Comparison of ENCODE assay signal across 1 cellular context in genomic region chr18:9575558-9575957, GRCh38.
TF ChIP-seq lines count a peak whose summit lies in the region.

No MANE protein-coding gene starts in this region.

TF ChIP-seq in HepG2, 621 proteins besides CTCF, POLR2A, EP300 and RAD21 (continued from another document and continues in another):
- TF ChIP-seq ATAD3A (CRISPR knock-in tag; IDR thresholded peaks at IDR 0.05) (no peak), ZNF569 (CRISPR knock-in tag; IDR thresholded peaks at IDR 0.05; ENCODE audit: borderline replicate concordance) (no peak), KAT7 (CRISPR knock-in tag; IDR thresholded peaks at IDR 0.05; ENCODE audit: borderline replicate concordance) (peak; percentile 49; the same call in 1 of the 2 replicates), FOXO4 (CRISPR knock-in tag; conservative IDR thresholded peaks at IDR 0.05) (no peak), SKIL (CRISPR knock-in tag; IDR thresholded peaks at IDR 0.05; ENCODE audit: borderline replicate concordance) (no peak), GABPB1 (CRISPR knock-in tag; IDR thresholded peaks at IDR 0.05) (no peak), ZFP36L1 (CRISPR knock-in tag; IDR thresholded peaks at IDR 0.05) (no peak), ZNF24 (IDR thresholded peaks at IDR 0.05) (no peak), NRL (CRISPR knock-in tag; IDR thresholded peaks at IDR 0.05; ENCODE audit: borderline replicate concordance) (no peak), HOXA5 (CRISPR knock-in tag; IDR thresholded peaks at IDR 0.05) (no peak), SUZ12 (IDR thresholded peaks at IDR 0.05; ENCODE audit: low read depth, low read length) (no peak), IRX3 (CRISPR knock-in tag; IDR thresholded peaks at IDR 0.05; ENCODE audit: borderline replicate concordance, low read depth) (no peak), RXRB (CRISPR knock-in tag; IDR thresholded peaks at IDR 0.05; ENCODE audit: borderline replicate concordance) (peak; percentile 81), HDAC2 (CRISPR knock-in tag; IDR thresholded peaks at IDR 0.05) (peak; percentile 63; the same call in 1 of the 2 replicates), HOXA3 (CRISPR knock-in tag; IDR thresholded peaks at IDR 0.05) (peak; percentile 43; the same call in 1 of the 2 replicates), NR2F2 (IDR thresholded peaks at IDR 0.05; ENCODE audit: borderline replicate concordance, low read depth) (no peak), NFKB2 (CRISPR knock-in tag; IDR thresholded peaks at IDR 0.05; ENCODE audit: borderline replicate concordance) (no peak), MED1 (CRISPR knock-in tag; IDR thresholded peaks at IDR 0.05) (peak; percentile 71), IKZF1 (IDR thresholded peaks at IDR 0.05) (no peak), SIN3B (IDR thresholded peaks at IDR 0.05; ENCODE audit: low read length) (no peak), FOXC1 (CRISPR knock-in tag; IDR thresholded peaks at IDR 0.05; ENCODE audit: borderline replicate concordance) (no peak), ZNF12 (CRISPR knock-in tag; IDR thresholded peaks at IDR 0.05) (no peak), CENPT (CRISPR knock-in tag; IDR thresholded peaks at IDR 0.05; ENCODE audit: low read depth) (no peak), AHR (CRISPR knock-in tag; IDR thresholded peaks at IDR 0.05) (no peak), ZNF33B (CRISPR knock-in tag; IDR thresholded peaks at IDR 0.05) (no peak), ZNF879 (CRISPR knock-in tag; IDR thresholded peaks at IDR 0.05) (no peak), ZNF691 (CRISPR knock-in tag; IDR thresholded peaks at IDR 0.05; ENCODE audit: borderline replicate concordance, low read depth) (no peak), CEBPZ (IDR thresholded peaks at IDR 0.05; ENCODE audit: low read length) (no peak), ZNF709 (CRISPR knock-in tag; IDR thresholded peaks at IDR 0.05) (no peak), KLF12 (CRISPR knock-in tag; IDR thresholded peaks at IDR 0.05; ENCODE audit: borderline replicate concordance) (no peak), SMAD9 (CRISPR knock-in tag; IDR thresholded peaks at IDR 0.05) (no peak), TEAD2 (CRISPR knock-in tag; IDR thresholded peaks at IDR 0.05) (no peak), ZNF598 (CRISPR knock-in tag; IDR thresholded peaks at IDR 0.05; ENCODE audit: borderline replicate concordance) (no peak), NBN (conservative IDR thresholded peaks at IDR 0.05) (no peak), NR1H2 (CRISPR knock-in tag; IDR thresholded peaks at IDR 0.05; ENCODE audit: borderline replicate concordance, low read depth) (no peak), PBX2 (CRISPR knock-in tag; IDR thresholded peaks at IDR 0.05) (no peak), MEIS1 (CRISPR knock-in tag; IDR thresholded peaks at IDR 0.05; ENCODE audit: borderline replicate concordance) (no peak), TCF12 (IDR thresholded peaks at IDR 0.05) (no peak), TCF12 (CRISPR knock-in tag; IDR thresholded peaks at IDR 0.05) (no peak), ADNP (CRISPR knock-in tag; IDR thresholded peaks at IDR 0.05) (no peak), HOXD1 (CRISPR knock-in tag; IDR thresholded peaks at IDR 0.05) (no peak)
- TF ChIP-seq, protein P1, sequence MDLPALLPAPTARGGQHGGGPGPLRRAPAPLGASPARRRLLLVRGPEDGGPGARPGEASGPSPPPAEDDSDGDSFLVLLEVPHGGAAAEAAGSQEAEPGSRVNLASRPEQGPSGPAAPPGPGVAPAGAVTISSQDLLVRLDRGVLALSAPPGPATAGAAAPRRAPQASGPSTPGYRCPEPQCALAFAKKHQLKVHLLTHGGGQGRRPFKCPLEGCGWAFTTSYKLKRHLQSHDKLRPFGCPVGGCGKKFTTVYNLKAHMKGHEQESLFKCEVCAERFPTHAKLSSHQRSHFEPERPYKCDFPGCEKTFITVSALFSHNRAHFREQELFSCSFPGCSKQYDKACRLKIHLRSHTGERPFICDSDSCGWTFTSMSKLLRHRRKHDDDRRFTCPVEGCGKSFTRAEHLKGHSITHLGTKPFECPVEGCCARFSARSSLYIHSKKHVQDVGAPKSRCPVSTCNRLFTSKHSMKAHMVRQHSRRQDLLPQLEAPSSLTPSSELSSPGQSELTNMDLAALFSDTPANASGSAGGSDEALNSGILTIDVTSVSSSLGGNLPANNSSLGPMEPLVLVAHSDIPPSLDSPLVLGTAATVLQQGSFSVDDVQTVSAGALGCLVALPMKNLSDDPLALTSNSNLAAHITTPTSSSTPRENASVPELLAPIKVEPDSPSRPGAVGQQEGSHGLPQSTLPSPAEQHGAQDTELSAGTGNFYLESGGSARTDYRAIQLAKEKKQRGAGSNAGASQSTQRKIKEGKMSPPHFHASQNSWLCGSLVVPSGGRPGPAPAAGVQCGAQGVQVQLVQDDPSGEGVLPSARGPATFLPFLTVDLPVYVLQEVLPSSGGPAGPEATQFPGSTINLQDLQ (CRISPR knock-in tag; IDR thresholded peaks at IDR 0.05), result no peak
- TF ChIP-seq, protein P2, sequence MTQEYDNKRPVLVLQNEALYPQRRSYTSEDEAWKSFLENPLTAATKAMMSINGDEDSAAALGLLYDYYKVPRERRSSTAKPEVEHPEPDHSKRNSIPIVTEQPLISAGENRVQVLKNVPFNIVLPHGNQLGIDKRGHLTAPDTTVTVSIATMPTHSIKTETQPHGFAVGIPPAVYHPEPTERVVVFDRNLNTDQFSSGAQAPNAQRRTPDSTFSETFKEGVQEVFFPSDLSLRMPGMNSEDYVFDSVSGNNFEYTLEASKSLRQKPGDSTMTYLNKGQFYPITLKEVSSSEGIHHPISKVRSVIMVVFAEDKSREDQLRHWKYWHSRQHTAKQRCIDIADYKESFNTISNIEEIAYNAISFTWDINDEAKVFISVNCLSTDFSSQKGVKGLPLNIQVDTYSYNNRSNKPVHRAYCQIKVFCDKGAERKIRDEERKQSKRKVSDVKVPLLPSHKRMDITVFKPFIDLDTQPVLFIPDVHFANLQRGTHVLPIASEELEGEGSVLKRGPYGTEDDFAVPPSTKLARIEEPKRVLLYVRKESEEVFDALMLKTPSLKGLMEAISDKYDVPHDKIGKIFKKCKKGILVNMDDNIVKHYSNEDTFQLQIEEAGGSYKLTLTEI (CRISPR knock-in tag; conservative IDR thresholded peaks at IDR 0.05), result no peak
- TF ChIP-seq, protein P3, sequence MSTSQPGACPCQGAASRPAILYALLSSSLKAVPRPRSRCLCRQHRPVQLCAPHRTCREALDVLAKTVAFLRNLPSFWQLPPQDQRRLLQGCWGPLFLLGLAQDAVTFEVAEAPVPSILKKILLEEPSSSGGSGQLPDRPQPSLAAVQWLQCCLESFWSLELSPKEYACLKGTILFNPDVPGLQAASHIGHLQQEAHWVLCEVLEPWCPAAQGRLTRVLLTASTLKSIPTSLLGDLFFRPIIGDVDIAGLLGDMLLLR (CRISPR knock-in tag; IDR thresholded peaks at IDR 0.05), result no peak
- TF ChIP-seq, protein P4, sequence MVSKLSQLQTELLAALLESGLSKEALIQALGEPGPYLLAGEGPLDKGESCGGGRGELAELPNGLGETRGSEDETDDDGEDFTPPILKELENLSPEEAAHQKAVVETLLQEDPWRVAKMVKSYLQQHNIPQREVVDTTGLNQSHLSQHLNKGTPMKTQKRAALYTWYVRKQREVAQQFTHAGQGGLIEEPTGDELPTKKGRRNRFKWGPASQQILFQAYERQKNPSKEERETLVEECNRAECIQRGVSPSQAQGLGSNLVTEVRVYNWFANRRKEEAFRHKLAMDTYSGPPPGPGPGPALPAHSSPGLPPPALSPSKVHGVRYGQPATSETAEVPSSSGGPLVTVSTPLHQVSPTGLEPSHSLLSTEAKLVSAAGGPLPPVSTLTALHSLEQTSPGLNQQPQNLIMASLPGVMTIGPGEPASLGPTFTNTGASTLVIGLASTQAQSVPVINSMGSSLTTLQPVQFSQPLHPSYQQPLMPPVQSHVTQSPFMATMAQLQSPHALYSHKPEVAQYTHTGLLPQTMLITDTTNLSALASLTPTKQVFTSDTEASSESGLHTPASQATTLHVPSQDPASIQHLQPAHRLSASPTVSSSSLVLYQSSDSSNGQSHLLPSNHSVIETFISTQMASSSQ (IDR thresholded peaks at IDR 0.05; ENCODE audit: low read depth), result no peak
- TF ChIP-seq, protein P4 (CRISPR knock-in tag; IDR thresholded peaks at IDR 0.05; ENCODE audit: borderline replicate concordance), result no peak
- TF ChIP-seq, protein P5, sequence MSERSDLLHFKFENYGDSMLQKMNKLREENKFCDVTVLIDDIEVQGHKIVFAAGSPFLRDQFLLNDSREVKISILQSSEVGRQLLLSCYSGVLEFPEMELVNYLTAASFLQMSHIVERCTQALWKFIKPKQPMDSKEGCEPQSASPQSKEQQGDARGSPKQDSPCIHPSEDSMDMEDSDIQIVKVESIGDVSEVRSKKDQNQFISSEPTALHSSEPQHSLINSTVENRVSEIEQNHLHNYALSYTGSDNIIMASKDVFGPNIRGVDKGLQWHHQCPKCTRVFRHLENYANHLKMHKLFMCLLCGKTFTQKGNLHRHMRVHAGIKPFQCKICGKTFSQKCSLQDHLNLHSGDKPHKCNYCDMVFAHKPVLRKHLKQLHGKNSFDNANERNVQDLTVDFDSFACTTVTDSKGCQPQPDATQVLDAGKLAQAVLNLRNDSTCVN (CRISPR knock-in tag; IDR thresholded peaks at IDR 0.05; ENCODE audit: borderline replicate concordance), result no peak
